Comparison of ENCODE assay signal across 1 cellular context in the genomic region with DNA sequence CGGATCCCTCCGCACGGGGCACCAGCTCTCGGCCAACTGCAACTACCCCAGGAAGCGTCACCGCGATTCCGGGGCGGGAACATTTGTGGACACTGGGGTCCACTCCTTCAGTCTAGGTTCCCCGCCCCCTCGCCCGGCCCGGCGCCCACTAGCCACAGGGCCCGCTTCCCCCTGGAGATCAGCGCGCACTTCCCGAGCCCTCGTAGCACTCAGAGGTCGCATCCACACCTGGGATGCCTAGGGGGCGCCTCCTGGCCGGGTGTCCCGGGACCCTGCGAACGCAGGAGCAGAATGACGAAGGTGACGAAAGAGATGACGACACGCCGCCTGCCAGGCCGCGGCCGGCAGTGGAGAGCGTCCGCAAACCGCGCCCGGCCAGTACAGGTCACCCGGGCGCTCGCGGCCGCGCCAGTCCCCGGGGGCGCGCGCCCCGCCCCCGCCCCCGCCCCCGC.
TF ChIP-seq lines count a peak whose summit lies in the region.

No MANE protein-coding gene starts in this region.

TF ChIP-seq in HepG2, 621 proteins besides CTCF, POLR2A, EP300 and RAD21 (continued from another document and continues in another):
- TF ChIP-seq, protein P1, sequence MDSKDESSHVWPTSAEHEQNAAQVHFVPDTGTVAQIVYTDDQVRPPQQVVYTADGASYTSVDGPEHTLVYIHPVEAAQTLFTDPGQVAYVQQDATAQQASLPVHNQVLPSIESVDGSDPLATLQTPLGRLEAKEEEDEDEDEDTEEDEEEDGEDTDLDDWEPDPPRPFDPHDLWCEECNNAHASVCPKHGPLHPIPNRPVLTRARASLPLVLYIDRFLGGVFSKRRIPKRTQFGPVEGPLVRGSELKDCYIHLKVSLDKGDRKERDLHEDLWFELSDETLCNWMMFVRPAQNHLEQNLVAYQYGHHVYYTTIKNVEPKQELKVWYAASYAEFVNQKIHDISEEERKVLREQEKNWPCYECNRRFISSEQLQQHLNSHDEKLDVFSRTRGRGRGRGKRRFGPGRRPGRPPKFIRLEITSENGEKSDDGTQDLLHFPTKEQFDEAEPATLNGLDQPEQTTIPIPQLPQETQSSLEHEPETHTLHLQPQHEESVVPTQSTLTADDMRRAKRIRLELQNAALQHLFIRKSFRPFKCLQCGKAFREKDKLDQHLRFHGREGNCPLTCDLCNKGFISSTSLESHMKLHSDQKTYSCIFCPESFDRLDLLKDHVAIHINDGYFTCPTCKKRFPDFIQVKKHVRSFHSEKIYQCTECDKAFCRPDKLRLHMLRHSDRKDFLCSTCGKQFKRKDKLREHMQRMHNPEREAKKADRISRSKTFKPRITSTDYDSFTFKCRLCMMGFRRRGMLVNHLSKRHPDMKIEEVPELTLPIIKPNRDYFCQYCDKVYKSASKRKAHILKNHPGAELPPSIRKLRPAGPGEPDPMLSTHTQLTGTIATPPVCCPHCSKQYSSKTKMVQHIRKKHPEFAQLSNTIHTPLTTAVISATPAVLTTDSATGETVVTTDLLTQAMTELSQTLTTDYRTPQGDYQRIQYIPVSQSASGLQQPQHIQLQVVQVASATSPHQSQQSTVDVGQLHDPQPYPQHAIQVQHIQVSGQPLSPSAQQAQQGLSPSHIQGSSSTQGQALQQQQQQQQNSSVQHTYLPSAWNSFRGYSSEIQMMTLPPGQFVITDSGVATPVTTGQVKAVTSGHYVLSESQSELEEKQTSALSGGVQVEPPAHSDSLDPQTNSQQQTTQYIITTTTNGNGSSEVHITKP (CRISPR knock-in tag; IDR thresholded peaks at IDR 0.05; ENCODE audit: low read depth), result peak; percentile 63; the same call in 1 of the 2 replicates
- TF ChIP-seq ZFP82 (CRISPR knock-in tag; IDR thresholded peaks at IDR 0.05; ENCODE audit: borderline replicate concordance) (0 out of 2 replicates have a peak, but pooled peaks have one; percentile 28), ZSCAN12 (CRISPR knock-in tag; IDR thresholded peaks at IDR 0.05) (peak; percentile 83), ZZZ3 (CRISPR knock-in tag; IDR thresholded peaks at IDR 0.05; ENCODE audit: borderline replicate concordance) (peak; percentile 57), PCBP2 (optimal IDR thresholded peaks at IDR 0.05; ENCODE audit: low read depth, low read length, poor library complexity, severe bottlenecking) (no peak), ZNF790 (CRISPR knock-in tag; IDR thresholded peaks at IDR 0.05; ENCODE audit: borderline replicate concordance) (peak; percentile 78; the same call in 1 of the 2 replicates), ZFAT (CRISPR knock-in tag; conservative IDR thresholded peaks at IDR 0.05) (0 out of 2 replicates have a peak, but pooled peaks have one; percentile 60), ADNP (CRISPR knock-in tag; IDR thresholded peaks at IDR 0.05) (no peak), ZNF616 (CRISPR knock-in tag; IDR thresholded peaks at IDR 0.05; ENCODE audit: low read depth) (0 out of 2 replicates have a peak, but pooled peaks have one; percentile 34), PAX8 (CRISPR knock-in tag; IDR thresholded peaks at IDR 0.05; ENCODE audit: borderline replicate concordance) (no peak), ZNF547 (CRISPR knock-in tag; IDR thresholded peaks at IDR 0.05) (peak; percentile 24; the same call in 1 of the 2 replicates), BRCA1 (CRISPR knock-in tag; IDR thresholded peaks at IDR 0.05) (peak; percentile 74; the same call in 1 of the 2 replicates), ZNF567 (CRISPR knock-in tag; IDR thresholded peaks at IDR 0.05; ENCODE audit: borderline replicate concordance) (no peak), MTA1 (CRISPR knock-in tag; IDR thresholded peaks at IDR 0.05; ENCODE audit: borderline replicate concordance) (0 out of 2 replicates have a peak, but pooled peaks have one; percentile 36), ZEB1 (IDR thresholded peaks at IDR 0.05; ENCODE audit: insufficient replicate concordance, low read depth) (no peak), FOXK1 (CRISPR knock-in tag; IDR thresholded peaks at IDR 0.05; ENCODE audit: borderline replicate concordance, low read depth) (peak; percentile 29; the same call in 1 of the 2 replicates), HOXA3 (CRISPR knock-in tag; IDR thresholded peaks at IDR 0.05) (peak; percentile 100), JUN (CRISPR knock-in tag; IDR thresholded peaks at IDR 0.05) (no peak), ZSCAN31 (CRISPR knock-in tag; IDR thresholded peaks at IDR 0.05; ENCODE audit: low read depth) (peak; percentile 94), ZNF253 (CRISPR knock-in tag; IDR thresholded peaks at IDR 0.05; ENCODE audit: borderline replicate concordance) (no peak; the same call in 1 of the 2 replicates), ZNF460 (CRISPR knock-in tag; IDR thresholded peaks at IDR 0.05; ENCODE audit: borderline replicate concordance) (no peak; the same call in 1 of the 2 replicates), ZNF335 (CRISPR knock-in tag; IDR thresholded peaks at IDR 0.05) (peak; percentile 86; the same call in 1 of the 2 replicates), FOXO1 (CRISPR knock-in tag; IDR thresholded peaks at IDR 0.05) (peak; percentile 61; the same call in 1 of the 2 replicates), ZFX (CRISPR knock-in tag; IDR thresholded peaks at IDR 0.05; ENCODE audit: low read depth) (peak; percentile 88), U2AF1 (optimal IDR thresholded peaks at IDR 0.05; ENCODE audit: low read depth, low read length) (no peak), ZNF747 (CRISPR knock-in tag; IDR thresholded peaks at IDR 0.05; ENCODE audit: borderline replicate concordance) (peak; percentile 86), ZNF557 (CRISPR knock-in tag; IDR thresholded peaks at IDR 0.05) (peak; percentile 52; the same call in 1 of the 2 replicates), ZNF562 (CRISPR knock-in tag; IDR thresholded peaks at IDR 0.05; ENCODE audit: borderline replicate concordance) (no peak), HMGA1 (CRISPR knock-in tag; conservative IDR thresholded peaks at IDR 0.05) (no peak), ZNF30 (CRISPR knock-in tag; IDR thresholded peaks at IDR 0.05) (0 out of 2 replicates have a peak, but pooled peaks have one; percentile 7)
- TF ChIP-seq, protein P2, sequence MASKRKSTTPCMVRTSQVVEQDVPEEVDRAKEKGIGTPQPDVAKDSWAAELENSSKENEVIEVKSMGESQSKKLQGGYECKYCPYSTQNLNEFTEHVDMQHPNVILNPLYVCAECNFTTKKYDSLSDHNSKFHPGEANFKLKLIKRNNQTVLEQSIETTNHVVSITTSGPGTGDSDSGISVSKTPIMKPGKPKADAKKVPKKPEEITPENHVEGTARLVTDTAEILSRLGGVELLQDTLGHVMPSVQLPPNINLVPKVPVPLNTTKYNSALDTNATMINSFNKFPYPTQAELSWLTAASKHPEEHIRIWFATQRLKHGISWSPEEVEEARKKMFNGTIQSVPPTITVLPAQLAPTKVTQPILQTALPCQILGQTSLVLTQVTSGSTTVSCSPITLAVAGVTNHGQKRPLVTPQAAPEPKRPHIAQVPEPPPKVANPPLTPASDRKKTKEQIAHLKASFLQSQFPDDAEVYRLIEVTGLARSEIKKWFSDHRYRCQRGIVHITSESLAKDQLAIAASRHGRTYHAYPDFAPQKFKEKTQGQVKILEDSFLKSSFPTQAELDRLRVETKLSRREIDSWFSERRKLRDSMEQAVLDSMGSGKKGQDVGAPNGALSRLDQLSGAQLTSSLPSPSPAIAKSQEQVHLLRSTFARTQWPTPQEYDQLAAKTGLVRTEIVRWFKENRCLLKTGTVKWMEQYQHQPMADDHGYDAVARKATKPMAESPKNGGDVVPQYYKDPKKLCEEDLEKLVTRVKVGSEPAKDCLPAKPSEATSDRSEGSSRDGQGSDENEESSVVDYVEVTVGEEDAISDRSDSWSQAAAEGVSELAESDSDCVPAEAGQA (IDR thresholded peaks at IDR 0.05; ENCODE audit: low read depth), result peak; percentile 99
- TF ChIP-seq, protein P2 (CRISPR knock-in tag; IDR thresholded peaks at IDR 0.05; ENCODE audit: borderline replicate concordance), result no peak; the same call in 1 of the 2 replicates
- TF ChIP-seq, protein P3, sequence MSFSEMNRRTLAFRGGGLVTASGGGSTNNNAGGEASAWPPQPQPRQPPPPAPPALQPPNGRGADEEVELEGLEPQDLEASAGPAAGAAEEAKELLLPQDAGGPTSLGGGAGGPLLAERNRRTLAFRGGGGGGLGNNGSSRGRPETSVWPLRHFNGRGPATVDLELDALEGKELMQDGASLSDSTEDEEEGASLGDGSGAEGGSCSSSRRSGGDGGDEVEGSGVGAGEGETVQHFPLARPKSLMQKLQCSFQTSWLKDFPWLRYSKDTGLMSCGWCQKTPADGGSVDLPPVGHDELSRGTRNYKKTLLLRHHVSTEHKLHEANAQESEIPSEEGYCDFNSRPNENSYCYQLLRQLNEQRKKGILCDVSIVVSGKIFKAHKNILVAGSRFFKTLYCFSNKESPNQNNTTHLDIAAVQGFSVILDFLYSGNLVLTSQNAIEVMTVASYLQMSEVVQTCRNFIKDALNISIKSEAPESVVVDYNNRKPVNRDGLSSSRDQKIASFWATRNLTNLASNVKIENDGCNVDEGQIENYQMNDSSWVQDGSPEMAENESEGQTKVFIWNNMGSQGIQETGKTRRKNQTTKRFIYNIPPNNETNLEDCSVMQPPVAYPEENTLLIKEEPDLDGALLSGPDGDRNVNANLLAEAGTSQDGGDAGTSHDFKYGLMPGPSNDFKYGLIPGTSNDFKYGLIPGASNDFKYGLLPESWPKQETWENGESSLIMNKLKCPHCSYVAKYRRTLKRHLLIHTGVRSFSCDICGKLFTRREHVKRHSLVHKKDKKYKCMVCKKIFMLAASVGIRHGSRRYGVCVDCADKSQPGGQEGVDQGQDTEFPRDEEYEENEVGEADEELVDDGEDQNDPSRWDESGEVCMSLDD (CRISPR knock-in tag; IDR thresholded peaks at IDR 0.05; ENCODE audit: borderline replicate concordance), result peak; percentile 93
- TF ChIP-seq, protein P4, sequence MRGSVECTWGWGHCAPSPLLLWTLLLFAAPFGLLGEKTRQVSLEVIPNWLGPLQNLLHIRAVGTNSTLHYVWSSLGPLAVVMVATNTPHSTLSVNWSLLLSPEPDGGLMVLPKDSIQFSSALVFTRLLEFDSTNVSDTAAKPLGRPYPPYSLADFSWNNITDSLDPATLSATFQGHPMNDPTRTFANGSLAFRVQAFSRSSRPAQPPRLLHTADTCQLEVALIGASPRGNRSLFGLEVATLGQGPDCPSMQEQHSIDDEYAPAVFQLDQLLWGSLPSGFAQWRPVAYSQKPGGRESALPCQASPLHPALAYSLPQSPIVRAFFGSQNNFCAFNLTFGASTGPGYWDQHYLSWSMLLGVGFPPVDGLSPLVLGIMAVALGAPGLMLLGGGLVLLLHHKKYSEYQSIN (CRISPR knock-in tag; IDR thresholded peaks at IDR 0.05; ENCODE audit: borderline replicate concordance), result no peak
- TF ChIP-seq, protein P5, sequence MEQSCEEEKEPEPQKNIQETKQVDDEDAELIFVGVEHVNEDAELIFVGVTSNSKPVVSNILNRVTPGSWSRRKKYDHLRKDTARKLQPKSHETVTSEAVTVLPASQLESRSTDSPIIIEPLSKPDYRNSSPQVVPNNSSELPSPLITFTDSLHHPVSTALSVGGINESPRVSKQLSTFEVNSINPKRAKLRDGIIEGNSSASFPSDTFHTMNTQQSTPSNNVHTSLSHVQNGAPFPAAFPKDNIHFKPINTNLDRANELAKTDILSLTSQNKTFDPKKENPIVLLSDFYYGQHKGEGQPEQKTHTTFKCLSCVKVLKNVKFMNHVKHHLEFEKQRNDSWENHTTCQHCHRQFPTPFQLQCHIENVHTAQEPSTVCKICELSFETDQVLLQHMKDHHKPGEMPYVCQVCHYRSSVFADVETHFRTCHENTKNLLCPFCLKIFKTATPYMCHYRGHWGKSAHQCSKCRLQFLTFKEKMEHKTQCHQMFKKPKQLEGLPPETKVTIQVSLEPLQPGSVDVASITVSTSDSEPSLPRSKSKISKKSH (CRISPR knock-in tag; IDR thresholded peaks at IDR 0.05; ENCODE audit: borderline replicate concordance), result peak; percentile 88
- TF ChIP-seq, protein P6, sequence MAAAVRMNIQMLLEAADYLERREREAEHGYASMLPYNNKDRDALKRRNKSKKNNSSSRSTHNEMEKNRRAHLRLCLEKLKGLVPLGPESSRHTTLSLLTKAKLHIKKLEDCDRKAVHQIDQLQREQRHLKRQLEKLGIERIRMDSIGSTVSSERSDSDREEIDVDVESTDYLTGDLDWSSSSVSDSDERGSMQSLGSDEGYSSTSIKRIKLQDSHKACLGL (CRISPR knock-in tag; IDR thresholded peaks at IDR 0.05), result no peak
- TF ChIP-seq, protein P7, sequence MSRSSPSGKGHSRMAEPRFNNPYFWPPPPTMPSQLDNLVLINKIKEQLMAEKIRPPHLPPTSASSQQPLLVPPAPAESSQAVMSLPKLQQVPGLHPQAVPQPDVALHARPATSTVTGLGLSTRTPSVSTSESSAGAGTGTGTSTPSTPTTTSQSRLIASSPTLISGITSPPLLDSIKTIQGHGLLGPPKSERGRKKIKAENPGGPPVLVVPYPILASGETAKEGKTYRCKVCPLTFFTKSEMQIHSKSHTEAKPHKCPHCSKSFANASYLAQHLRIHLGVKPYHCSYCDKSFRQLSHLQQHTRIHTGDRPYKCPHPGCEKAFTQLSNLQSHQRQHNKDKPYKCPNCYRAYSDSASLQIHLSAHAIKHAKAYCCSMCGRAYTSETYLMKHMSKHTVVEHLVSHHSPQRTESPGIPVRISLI (CRISPR knock-in tag; IDR thresholded peaks at IDR 0.05; ENCODE audit: borderline replicate concordance), result no peak; the same call in 1 of the 2 replicates
- TF ChIP-seq, protein P8, sequence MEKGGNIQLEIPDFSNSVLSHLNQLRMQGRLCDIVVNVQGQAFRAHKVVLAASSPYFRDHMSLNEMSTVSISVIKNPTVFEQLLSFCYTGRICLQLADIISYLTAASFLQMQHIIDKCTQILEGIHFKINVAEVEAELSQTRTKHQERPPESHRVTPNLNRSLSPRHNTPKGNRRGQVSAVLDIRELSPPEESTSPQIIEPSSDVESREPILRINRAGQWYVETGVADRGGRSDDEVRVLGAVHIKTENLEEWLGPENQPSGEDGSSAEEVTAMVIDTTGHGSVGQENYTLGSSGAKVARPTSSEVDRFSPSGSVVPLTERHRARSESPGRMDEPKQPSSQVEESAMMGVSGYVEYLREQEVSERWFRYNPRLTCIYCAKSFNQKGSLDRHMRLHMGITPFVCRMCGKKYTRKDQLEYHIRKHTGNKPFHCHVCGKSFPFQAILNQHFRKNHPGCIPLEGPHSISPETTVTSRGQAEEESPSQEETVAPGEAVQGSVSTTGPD (CRISPR knock-in tag; IDR thresholded peaks at IDR 0.05), result no peak
- TF ChIP-seq, protein P9, sequence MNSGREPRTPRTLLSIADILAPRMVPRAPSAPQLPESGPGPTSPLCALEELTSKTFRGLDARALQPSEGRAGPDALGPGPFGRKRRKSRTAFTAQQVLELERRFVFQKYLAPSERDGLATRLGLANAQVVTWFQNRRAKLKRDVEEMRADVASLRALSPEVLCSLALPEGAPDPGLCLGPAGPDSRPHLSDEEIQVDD (CRISPR knock-in tag; IDR thresholded peaks at IDR 0.05; ENCODE audit: borderline replicate concordance), result 0 out of 2 replicates have a peak, but pooled peaks have one; percentile 58
